ENCODE assay signal across 1 cellular context in genomic region chr6:149648148-149649145, GRCh38.
A peak's percentile ranks its signal among the peaks of the same experiment; 100 is the strongest.
TF ChIP-seq lines count a peak whose summit lies in the region.

KATNA1 (minus strand) TSS chr6:149648714; CDS start chr6:149638547, 10,167 bp downstream.

TF ChIP-seq in HepG2, 621 proteins besides CTCF, POLR2A, EP300 and RAD21 (continued from another document and continues in another):
- TF ChIP-seq THRA (CRISPR knock-in tag; IDR thresholded peaks at IDR 0.05; ENCODE audit: borderline replicate concordance): peak; percentile 95
- TF ChIP-seq STAT6 (CRISPR knock-in tag; IDR thresholded peaks at IDR 0.05; ENCODE audit: borderline replicate concordance): peak; percentile 90
- no peak for TF ChIP-seq TBL1XR1 (IDR thresholded peaks at IDR 0.05; ENCODE audit: borderline replicate concordance, low read length, partially characterized antibody)
- TF ChIP-seq NCOA1 (CRISPR knock-in tag; IDR thresholded peaks at IDR 0.05): peak; percentile 90
- peak; percentile 86 for TF ChIP-seq ZNF292 (CRISPR knock-in tag; IDR thresholded peaks at IDR 0.05; ENCODE audit: borderline replicate concordance, low read depth)
- peak; percentile 92 for TF ChIP-seq FOXM1 (CRISPR knock-in tag; IDR thresholded peaks at IDR 0.05)
- peak; percentile 88 for TF ChIP-seq SP5 (CRISPR knock-in tag; IDR thresholded peaks at IDR 0.05; ENCODE audit: borderline replicate concordance, low read depth)
- TF ChIP-seq ZNF441 (CRISPR knock-in tag; IDR thresholded peaks at IDR 0.05; ENCODE audit: borderline replicate concordance): peak; percentile 96
- peak; percentile 94 for TF ChIP-seq KLF13 (CRISPR knock-in tag; IDR thresholded peaks at IDR 0.05)
- TF ChIP-seq PTBP1 (IDR thresholded peaks at IDR 0.05; ENCODE audit: low read depth, low read length, poor library complexity, severe bottlenecking): no peak
- TF ChIP-seq HMG20A (CRISPR knock-in tag; IDR thresholded peaks at IDR 0.05; ENCODE audit: borderline replicate concordance): peak; percentile 56; the same call in 1 of the 2 replicates
- no peak; the same call in 1 of the 2 replicates for TF ChIP-seq TCF7 (IDR thresholded peaks at IDR 0.05; ENCODE audit: low read depth)
- TF ChIP-seq TRAFD1 (CRISPR knock-in tag; IDR thresholded peaks at IDR 0.05; ENCODE audit: borderline replicate concordance): peak; percentile 51; the same call in 1 of the 2 replicates
- TF ChIP-seq EZH2 (conservative IDR thresholded peaks at IDR 0.05; ENCODE audit: low read depth, low read length): no peak
- peak; percentile 99 for TF ChIP-seq ZNF510 (CRISPR knock-in tag; IDR thresholded peaks at IDR 0.05; ENCODE audit: low read depth)
- no peak for TF ChIP-seq ZKSCAN1 (IDR thresholded peaks at IDR 0.05; ENCODE audit: low read length)
- peak; percentile 72 for TF ChIP-seq MTF2 (CRISPR knock-in tag; IDR thresholded peaks at IDR 0.05; ENCODE audit: borderline replicate concordance)
- peak; percentile 77 for TF ChIP-seq ZNF777 (CRISPR knock-in tag; IDR thresholded peaks at IDR 0.05)
- TF ChIP-seq ZNF432 (CRISPR knock-in tag; IDR thresholded peaks at IDR 0.05; ENCODE audit: borderline replicate concordance): no peak
- TF ChIP-seq CCDC6 (CRISPR knock-in tag; IDR thresholded peaks at IDR 0.05): peak; percentile 100
- peak; percentile 96; the same call in 2 of the 3 replicates for TF ChIP-seq MXI1 (IDR thresholded peaks at IDR 0.05; ENCODE audit: borderline replicate concordance, low read depth, low read length)
- 0 out of 2 replicates have a peak, but pooled peaks have one; percentile 83 for TF ChIP-seq ATF6 (CRISPR knock-in tag; conservative IDR thresholded peaks at IDR 0.05)
- TF ChIP-seq ZNF557 (CRISPR knock-in tag; IDR thresholded peaks at IDR 0.05): peak; percentile 99
- TF ChIP-seq PAXIP1 (CRISPR knock-in tag; conservative IDR thresholded peaks at IDR 0.05): peak; percentile 82
- TF ChIP-seq ZNF318 (CRISPR knock-in tag; IDR thresholded peaks at IDR 0.05): peak; percentile 91; the same call in 1 of the 2 replicates
- peak; percentile 68; the same call in 1 of the 2 replicates for TF ChIP-seq SIX4 (CRISPR knock-in tag; IDR thresholded peaks at IDR 0.05)
- TF ChIP-seq SALL1 (CRISPR knock-in tag; IDR thresholded peaks at IDR 0.05): peak; percentile 99
- TF ChIP-seq ZNF230 (CRISPR knock-in tag; IDR thresholded peaks at IDR 0.05): peak; percentile 99
- peak; percentile 94; the same call in 1 of the 2 replicates for TF ChIP-seq ZNF75D (CRISPR knock-in tag; IDR thresholded peaks at IDR 0.05; ENCODE audit: borderline replicate concordance)
- TF ChIP-seq ZFP91 (CRISPR knock-in tag; IDR thresholded peaks at IDR 0.05; ENCODE audit: borderline replicate concordance): peak; percentile 98
- no peak for TF ChIP-seq SRSF4 (IDR thresholded peaks at IDR 0.05; ENCODE audit: low read depth, low read length, poor library complexity, severe bottlenecking)
